ENCODE assay signal across 8 cellular contexts in genomic region chr13:30115257-30115600, GRCh38.
DNase-seq lines count a peak whose midpoint lies in the region; ATAC-seq and TF ChIP-seq lines count a peak whose summit lies in the region.

No MANE protein-coding gene starts in this region.

- ATAC-seq in GM19328 (IDR thresholded peaks at IDR 0.05; ENCODE audit: unreplicated experiment) = no peak

- H3K4me1 ChIP-seq in SJSA1 (replicated peaks) = peaks cover 33% of the 10 kb centered on the region

- H3K4me3 ChIP-seq in GM12865 (ENCODE audit: low read depth, low read length) = peak overlapping the region; percentile 44
- H3K4me3 ChIP-seq in SJSA1 = peak overlapping the region; percentile 76
- peak overlapping the region; percentile 41 for H3K4me3 ChIP-seq in fibroblast of pulmonary artery (replicated peaks; ENCODE audit: low read depth, low read length)
- peak overlapping the region; percentile 58 for H3K4me3 ChIP-seq in retinal pigment epithelial cell (ENCODE audit: low read length)

- H3K27me3 ChIP-seq in SJSA1 (replicated peaks) = no peaks in the 10 kb centered on the region

- no peaks in the 10 kb centered on the region for H3K36me3 ChIP-seq in SJSA1

- H3K9me3 ChIP-seq in SJSA1 (replicated peaks) = no peaks in the 10 kb centered on the region

- no peak overlapping the region for H3K27ac ChIP-seq in SJSA1

- TF ChIP-seq CTCF in GM12865 (IDR thresholded peaks at IDR 0.05; ENCODE audit: insufficient read depth, low read depth, low read length, missing control alignments) (no peak), fibroblast of pulmonary artery (IDR thresholded peaks at IDR 0.05; ENCODE audit: low read length, missing control alignments) (no peak), retinal pigment epithelial cell (conservative IDR thresholded peaks at IDR 0.05; ENCODE audit: low read depth, low read length) (no peak)

- DNase-seq in GM12865 (ENCODE audit: low read depth) (no peak), SJSA1 (ENCODE audit: low read depth in 1 of 2, low spot score in 2 of 2) (no peak), fibroblast of pulmonary artery (ENCODE audit: low read depth) (no peak), retinal pigment epithelial cell (ENCODE audit: low read depth) (no peak), NOMO-1 treated with DMSO at 0.1 percent for 48 hours (lab: John Stamatoyannopoulos, UW; ENCODE audit: unreplicated experiment) (no peak), NCI-H748 (lab: John Stamatoyannopoulos, UW; ENCODE audit: unreplicated experiment) (no peak), RPMI8226 (no peak)
